27 cellular contexts compared by ENCODE assay signal in genomic region chr20:56994006-56994405, GRCh38.
"Had no signal": no experiment of that assay in that cellular context is flagged by ENCODE, and none has a peak within 500 bp of the region (broad histone marks: within the 10 kb centered on the region; RNA-seq: fewer than 3 reads in every experiment).

No MANE protein-coding gene starts in this region.

- H3K4me3 ChIP-seq: left ventricle myocardium inferior, lung, mucosa of descending colon, pancreas, prostate gland, skin epidermis, stomach, testis, thyroid gland, transverse colon, upper lobe of right lung, uterus had no signal

- H3K9me3 ChIP-seq: pancreas, prostate gland, testis, thyroid gland had no signal

- FAIRE-seq: pancreas had no signal

- H3K27ac ChIP-seq: left ventricle myocardium inferior, pancreas, prostate gland, skin epidermis, stomach, testis, thyroid gland, transverse colon, upper lobe of right lung, uterus had no signal

- H3K36me3 ChIP-seq: left ventricle myocardium inferior, pancreas, prostate gland, stomach, thyroid gland, transverse colon, upper lobe of right lung, uterus had no signal

- H3K27me3 ChIP-seq: testis, thyroid gland, transverse colon, upper lobe of right lung, uterus had no signal

- ATAC-seq: mucosa of descending colon; naive thymus-derived CD4-positive, alpha-beta T cell; natural killer cell treated with Interleukin-12 subunit alpha and Interleukin-12 subunit beta and Interleukin-15 and Interleukin-18, amount 100 ng/mL, for 72 hours; pancreas; right cardiac atrium; sciatic nerve; stimulated activated naive B cell treated with anti-CD40 and anti-IgM and Interleukin-4, amounts not matched to agents 10 μg/mL and 1 μg/mL and 100 μg/mL, for 72 hours; stimulated activated naive CD8-positive, alpha-beta T cell treated with anti-CD3 and anti-CD28 coated beads, Interleukin-15, Interleukin-2, amounts not matched to agents 100 U/mL and 50 U/mL, for 24 hours; upper lobe of right lung had no signal

- H3K4me1 ChIP-seq: left ventricle myocardium inferior, pancreas, prostate gland, stomach, testis, thyroid gland, transverse colon, upper lobe of right lung, uterus had no signal

- DNase-seq: hypothalamus; islet precursor cell; left ventricle myocardium inferior; midbrain; mucosa of descending colon; naive thymus-derived CD4-positive, alpha-beta T cell; nucleus accumbens; pancreas; retina; right cardiac atrium; stimulated activated CD4-positive, alpha-beta T cell treated with anti-CD3 and anti-CD28 coated beads, Interleukin-12 subunit alpha, Interleukin-12 subunit beta, amount 100 ng/mL, for 4 hours; stimulated activated CD4-positive, alpha-beta T cell treated with anti-CD3 and anti-CD28 coated beads, Interleukin-15, amount 100 ng/mL, for 24 hours; stimulated activated CD4-positive, alpha-beta T cell treated with anti-CD3 and anti-CD28 coated beads, Interleukin-2, amount 100 ng/mL, for 24 hours; stimulated activated CD4-positive, alpha-beta T cell treated with anti-CD3 and anti-CD28 coated beads, Interleukin-4, amount 100 ng/mL, for 1 hour; stimulated activated naive B cell treated with anti-CD40 and anti-IgM and Interleukin-4, amounts not matched to agents 10 μg/mL and 1 μg/mL and 100 μg/mL, for 72 hours; stimulated activated naive CD8-positive, alpha-beta T cell treated with anti-CD3 and anti-CD28 coated beads, Interleukin-15, Interleukin-2, amounts not matched to agents 100 U/mL and 50 U/mL, for 24 hours; stomach; testis; thyroid gland; transverse colon; upper lobe of right lung; uterus had no signal
